Comparison of ENCODE assay signal across 2 cellular contexts in genomic region chr2:101612019-101612418, GRCh38.
A peak's percentile ranks its signal among the peaks of the same experiment; 100 is the strongest.
TF ChIP-seq lines count a peak whose summit lies in the region.

No MANE protein-coding gene starts in this region.

TF ChIP-seq in A549, 52 proteins besides CTCF, POLR2A, EP300 and RAD21:
- TF ChIP-seq EHF (CRISPR knock-in tag; IDR thresholded peaks at IDR 0.05) (no peak), MAFK (IDR thresholded peaks at IDR 0.05; ENCODE audit: partially characterized antibody) (peak; percentile 15)
TF ChIP-seq in A549: peak in this region for 1.

TF ChIP-seq in H1, 55 proteins besides CTCF, POLR2A, EP300 and RAD21:
- no peak for TF ChIP-seq ATF2 (IDR thresholded peaks at IDR 0.05; ENCODE audit: low read length)
- no peak for TF ChIP-seq JUN (IDR thresholded peaks at IDR 0.05; ENCODE audit: low read depth, low read length)
- no peak for TF ChIP-seq SP2 (IDR thresholded peaks at IDR 0.05; ENCODE audit: low read length)
- TF ChIP-seq SAP30 (IDR thresholded peaks at IDR 0.05; ENCODE audit: insufficient read depth, insufficient replicate concordance, low read length): no peak
- no peak for TF ChIP-seq SIRT6 (IDR thresholded peaks at IDR 0.05; ENCODE audit: low read length)
- no peak for TF ChIP-seq ATF3 (IDR thresholded peaks at IDR 0.05; ENCODE audit: insufficient read depth, low read depth, low read length)
- TF ChIP-seq POLR2AphosphoS5 (IDR thresholded peaks at IDR 0.05; ENCODE audit: low read depth, low read length): no peak
- no peak for TF ChIP-seq RXRA (IDR thresholded peaks at IDR 0.05; ENCODE audit: insufficient read depth, low read depth, low read length)
